19 cellular contexts compared by ENCODE assay signal in genomic region chr5:134798468-134798867, GRCh38. TPM values are rescaled to one million over a fixed set of nuclear protein-coding genes. Genes with fewer than 3 reads are reported as not detected.
DNase-seq lines count a peak whose midpoint lies in the region; ATAC-seq and TF ChIP-seq lines count a peak whose summit lies in the region.
"Had no signal": no experiment of that assay in that cellular context is flagged by ENCODE, and none has a peak within 500 bp of the region (broad histone marks: within the 10 kb centered on the region; RNA-seq: fewer than 3 reads in every experiment).

No MANE protein-coding gene starts in this region.

- H3K9me3 Mint-ChIP-seq in activated CD4-positive, alpha-beta T cell treated with anti-CD3 and anti-CD28 coated beads for 36 hours (ENCODE audit: low read depth), result no peaks in the 10 kb centered on the region
- H3K9me3 Mint-ChIP-seq in GM23338, result no peaks in the 10 kb centered on the region
- no peaks in the 10 kb centered on the region for H3K9me3 Mint-ChIP-seq in activated T-helper 17 cell treated with anti-CD3 and anti-CD28 coated beads, Interleukin-2, amount 50 U/mL, for 72 hours
- no peaks in the 10 kb centered on the region for H3K9me3 Mint-ChIP-seq in stimulated activated naive B cell treated with anti-CD40 and anti-IgM and Interleukin-4, amounts not matched to agents 10 μg/mL and 1 μg/mL and 100 μg/mL, for 72 hours
- H3K9me3 Mint-ChIP-seq: CD8-positive, alpha-beta T cell had no signal

- H3K27ac Mint-ChIP-seq in activated CD4-positive, alpha-beta T cell treated with anti-CD3 and anti-CD28 coated beads for 36 hours, result no peak overlapping the region
- H3K27ac Mint-ChIP-seq in GM23338, result no peak overlapping the region
- peak overlapping the region; percentile 72 for H3K27ac Mint-ChIP-seq in activated T-helper 17 cell treated with anti-CD3 and anti-CD28 coated beads, Interleukin-2, amount 50 U/mL, for 72 hours
- no peak overlapping the region for H3K27ac Mint-ChIP-seq in stimulated activated naive B cell treated with anti-CD40 and anti-IgM and Interleukin-4, amounts not matched to agents 10 μg/mL and 1 μg/mL and 100 μg/mL, for 72 hours
- H3K27ac Mint-ChIP-seq: CD8-positive, alpha-beta T cell had no signal

- peaks cover 47% of the 10 kb centered on the region for H3K36me3 Mint-ChIP-seq in activated CD4-positive, alpha-beta T cell treated with anti-CD3 and anti-CD28 coated beads for 36 hours (ENCODE audit: low read depth)
- H3K36me3 Mint-ChIP-seq in GM23338 (ENCODE audit: low read depth), result peaks cover 76% of the 10 kb centered on the region
- H3K36me3 Mint-ChIP-seq in activated T-helper 17 cell treated with anti-CD3 and anti-CD28 coated beads, Interleukin-2, amount 50 U/mL, for 72 hours (ENCODE audit: low read depth), result peaks cover 96% of the 10 kb centered on the region
- H3K36me3 Mint-ChIP-seq in stimulated activated naive B cell treated with anti-CD40 and anti-IgM and Interleukin-4, amounts not matched to agents 10 μg/mL and 1 μg/mL and 100 μg/mL, for 72 hours, result peaks cover 25 to 56% of the 10 kb centered on the region in 2 donors

- peaks cover 66% of the 10 kb centered on the region for H3K36me3 ChIP-seq in GM23338 (ENCODE audit: insufficient read depth)

- H3K79me2 ChIP-seq in GM23338 (replicated peaks; ENCODE audit: insufficient read depth), result peaks cover 6% of the 10 kb centered on the region

- peaks cover 32% of the 10 kb centered on the region for H4K20me1 ChIP-seq in GM23338 (replicated peaks; ENCODE audit: insufficient read depth)

- no peaks in the 10 kb centered on the region for H3K9me2 ChIP-seq in GM23338 (ENCODE audit: insufficient read depth)

- intact Hi-C loops in activated CD4-positive, alpha-beta T cell treated with anti-CD3 and anti-CD28 coated beads for 36 hours (cut with DNase I, micrococcal nuclease), result no loop called here

- no peaks in the 10 kb centered on the region for H3K4me1 ChIP-seq in GM23338 (ENCODE audit: insufficient read depth)
- H3K4me1 ChIP-seq: BE2C had no signal

- 0 out of 2 replicates have a peak overlapping the region, but pooled peaks have one; percentile 36 for H3K27ac ChIP-seq in GM23338 (ENCODE audit: low read depth)
- H3K27ac ChIP-seq: SK-N-MC had no signal

- no peak overlapping the region for H3K4me2 ChIP-seq in GM23338

- no peak overlapping the region for H3K4me3 ChIP-seq in GM12865 (ENCODE audit: low read depth, low read length)
- no peak overlapping the region for H3K4me3 ChIP-seq in GM23338
- H3K4me3 ChIP-seq: SK-N-MC had no signal

- peaks cover 5% of the 10 kb centered on the region; the same call in 1 of the 2 replicates for H3F3A ChIP-seq in GM23338 (replicated peaks; ENCODE audit: low read depth)

- no peak overlapping the region for H3K4me3 Mint-ChIP-seq in activated CD4-positive, alpha-beta T cell treated with anti-CD3 and anti-CD28 coated beads for 36 hours
- no peak overlapping the region for H3K4me3 Mint-ChIP-seq in GM23338
- no peak overlapping the region for H3K4me3 Mint-ChIP-seq in activated T-helper 17 cell treated with anti-CD3 and anti-CD28 coated beads, Interleukin-2, amount 50 U/mL, for 72 hours
- no peak overlapping the region for H3K4me3 Mint-ChIP-seq in stimulated activated naive B cell treated with anti-CD40 and anti-IgM and Interleukin-4, amounts not matched to agents 10 μg/mL and 1 μg/mL and 100 μg/mL, for 72 hours
- H3K4me3 Mint-ChIP-seq: CD8-positive, alpha-beta T cell had no signal

- DNase-seq in activated CD4-positive, alpha-beta T cell treated with anti-CD3 and anti-CD28 coated beads for 36 hours, result no peak
- DNase-seq in activated CD4-positive, alpha-beta T cell treated with anti-CD3 and anti-CD28 coated beads, Interleukin-2, amount 50 U/mL, for 48 hours, result no peak
- DNase-seq in GM12865 (ENCODE audit: low read depth) (peak; percentile 29), GM23338 (ENCODE audit: low spot score) (no peak), MV-4-11 (lab: John Stamatoyannopoulos, UW) (no peak), DMS153 treated with DMSO at 0.1 percent for 48 hours (lab: John Stamatoyannopoulos, UW; ENCODE audit: unreplicated experiment) (no peak)
- DNase-seq in stimulated activated naive B cell treated with anti-CD40 and anti-IgM and Interleukin-4, amounts not matched to agents 10 μg/mL and 1 μg/mL and 100 μg/mL, for 72 hours, result no peak
- DNase-seq: 8988T; BE2C; CD8-positive, alpha-beta T cell; DMS79 treated with DMSO at 0.1 percent for 48 hours; KG1; NCI-H1092; NCI-H524 treated with DMSO at 0.1 percent for 48 hours; Right ventricle myocardium superior; T-helper 1 cell had no signal

- ATAC-seq in activated CD4-positive, alpha-beta T cell treated with anti-CD3 and anti-CD28 coated beads for 36 hours, result peak; percentile 78
- ATAC-seq in GM23338, result no peak
- peak; percentile 86 for ATAC-seq in activated T-helper 17 cell treated with anti-CD3 and anti-CD28 coated beads, Interleukin-2, amount 50 U/mL, for 72 hours (replicated peaks)
- ATAC-seq in stimulated activated naive B cell treated with anti-CD40 and anti-IgM and Interleukin-4, amounts not matched to agents 10 μg/mL and 1 μg/mL and 100 μg/mL, for 72 hours (replicated peaks), result no peak
- ATAC-seq: CD8-positive, alpha-beta T cell; HepG2 had no signal

- H3K27me3 ChIP-seq in GM23338 (ENCODE audit: insufficient read depth), result no peaks in the 10 kb centered on the region
- H3K27me3 ChIP-seq: BE2C had no signal

- no peak overlapping the region for H2AFZ ChIP-seq in GM23338

- POLR2A ChIA-PET in activated CD4-positive, alpha-beta T cell treated with anti-CD3 and anti-CD28 coated beads for 36 hours (lab: Charles Lee), result no interaction called here

- CTCF ChIA-PET in activated CD4-positive, alpha-beta T cell treated with anti-CD3 and anti-CD28 coated beads for 36 hours (lab: Charles Lee), result no interaction called here

- TF ChIP-seq CTCF in GM12865 (IDR thresholded peaks at IDR 0.05; ENCODE audit: insufficient read depth, low read depth, low read length, missing control alignments), result no peak
- no peak for TF ChIP-seq CTCF in GM23338 (conservative IDR thresholded peaks at IDR 0.05; ENCODE audit: low read depth in 2 of 2)

- H3K27me3 Mint-ChIP-seq in activated CD4-positive, alpha-beta T cell treated with anti-CD3 and anti-CD28 coated beads for 36 hours, result no peaks in the 10 kb centered on the region
- H3K27me3 Mint-ChIP-seq in GM23338 (ENCODE audit: insufficient read depth, low read depth, poor library complexity), result no peaks in the 10 kb centered on the region
- no peaks in the 10 kb centered on the region for H3K27me3 Mint-ChIP-seq in activated T-helper 17 cell treated with anti-CD3 and anti-CD28 coated beads, Interleukin-2, amount 50 U/mL, for 72 hours
- H3K27me3 Mint-ChIP-seq in stimulated activated naive B cell treated with anti-CD40 and anti-IgM and Interleukin-4, amounts not matched to agents 10 μg/mL and 1 μg/mL and 100 μg/mL, for 72 hours, result no peaks in the 10 kb centered on the region

- H3K4me1 Mint-ChIP-seq in activated CD4-positive, alpha-beta T cell treated with anti-CD3 and anti-CD28 coated beads for 36 hours, result peaks cover 8% of the 10 kb centered on the region
- no peaks in the 10 kb centered on the region for H3K4me1 Mint-ChIP-seq in GM23338
- peaks cover 5% of the 10 kb centered on the region for H3K4me1 Mint-ChIP-seq in activated T-helper 17 cell treated with anti-CD3 and anti-CD28 coated beads, Interleukin-2, amount 50 U/mL, for 72 hours
- H3K4me1 Mint-ChIP-seq in stimulated activated naive B cell treated with anti-CD40 and anti-IgM and Interleukin-4, amounts not matched to agents 10 μg/mL and 1 μg/mL and 100 μg/mL, for 72 hours, result peaks cover 0 to 5% of the 10 kb centered on the region in 2 donors

TF ChIP-seq in GM23338, 12 proteins besides CTCF, POLR2A, EP300 and RAD21:
- TF ChIP-seq JUNB (IDR thresholded peaks at IDR 0.05; ENCODE audit: unreplicated experiment), result no peak

RNA-seq across cellular contexts. Expression of gene DDX46, which starts 39.9 kb away (rescaled TPM):
- total RNA-seq in activated CD4-positive, alpha-beta T cell treated with anti-CD3 and anti-CD28 coated beads for 36 hours, result 10 to 100 TPM; 63.5 to 86.7 TPM
- 69.0 and 85.6 TPM in 2 replicates for total RNA-seq in GM23338 (2014; rRNA removed; shearing (Covaris generic))
- 78.5 and 91.4 TPM in 2 replicates for polyA plus RNA-seq in GM23338 (2016; fragmentation: Nextera tagmentation; extraction: Ambion mirVana)
- total RNA-seq in activated T-helper 17 cell treated with anti-CD3 and anti-CD28 coated beads, Interleukin-2, amount 50 U/mL, for 72 hours, result 10 to 100 TPM; 55.2 to 99.2 TPM

RNA-seq across cellular contexts. Expression of gene C5orf24, which starts 47.3 kb away (rescaled TPM):
- 10 to 100 TPM; 24.5 to 24.9 TPM for total RNA-seq in activated CD4-positive, alpha-beta T cell treated with anti-CD3 and anti-CD28 coated beads for 36 hours
- total RNA-seq in GM23338 (2014; rRNA removed; shearing (Covaris generic)), result 19.0 and 21.1 TPM in 2 replicates
- 14.2 and 14.6 TPM in 2 replicates for polyA plus RNA-seq in GM23338 (2016; fragmentation: Nextera tagmentation; extraction: Ambion mirVana)
- total RNA-seq in activated T-helper 17 cell treated with anti-CD3 and anti-CD28 coated beads, Interleukin-2, amount 50 U/mL, for 72 hours, result 10 to 100 TPM; 32.4 to 38.0 TPM

Comparison
In these comparisons a context has a peak if more than half of its experiments do, and no peak if none do; other contexts are left out.
1. ATAC-seq: peak in activated CD4-positive, alpha-beta T cell treated with anti-CD3 and anti-CD28 coated beads for 36 hours (single experiment) and activated T-helper 17 cell treated with anti-CD3 and anti-CD28 coated beads, Interleukin-2, amount 50 U/mL, for 72 hours (single experiment); none in GM23338 (single experiment) and stimulated activated naive B cell treated with anti-CD40 and anti-IgM and Interleukin-4, amounts not matched to agents 10 μg/mL and 1 μg/mL and 100 μg/mL, for 72 hours (0 of 2).